Comparison of ENCODE assay signal across 19 cellular contexts in genomic region chr6:37441651-37442050, GRCh38. TPM values are rescaled to one million over a fixed set of nuclear protein-coding genes. Genes with fewer than 3 reads are reported as not detected.
DNase-seq lines count a peak whose midpoint lies in the region; ATAC-seq and TF ChIP-seq lines count a peak whose summit lies in the region.
"Had no signal": no experiment of that assay in that cellular context is flagged by ENCODE, and none has a peak within 500 bp of the region (broad histone marks: within the 10 kb centered on the region; RNA-seq: fewer than 3 reads in every experiment).

No MANE protein-coding gene starts in this region.

- no peak overlapping the region for H3K4me3 Mint-ChIP-seq in activated CD8-positive, alpha-beta memory T cell treated with anti-CD3 and anti-CD28 coated beads, Interleukin-2, amount 10 ng/mL, durations not matched to agents 7 days and 5 days
- H3K4me3 Mint-ChIP-seq in central memory CD8-positive, alpha-beta T cell: no peak overlapping the region
- H3K4me3 Mint-ChIP-seq: neural progenitor cell had no signal

- H3K27me3 ChIP-seq in sigmoid colon: no peaks in the 10 kb centered on the region
- H3K27me3 ChIP-seq: body of pancreas, colonic mucosa, foreskin keratinocyte, neural progenitor cell, thyroid gland had no signal

- H3K4me3 ChIP-seq in sigmoid colon: no peak overlapping the region
- H3K4me3 ChIP-seq: body of pancreas, colonic mucosa, neural progenitor cell, SK-N-MC, thyroid gland had no signal

- TF ChIP-seq CTCF in sigmoid colon (IDR thresholded peaks at IDR 0.05): no peak

- no peaks in the 10 kb centered on the region for H3K9me3 Mint-ChIP-seq in activated CD8-positive, alpha-beta memory T cell treated with anti-CD3 and anti-CD28 coated beads, Interleukin-2, amount 10 ng/mL, durations not matched to agents 7 days and 5 days (ENCODE audit: low read depth)
- H3K9me3 Mint-ChIP-seq in central memory CD8-positive, alpha-beta T cell: no peaks in the 10 kb centered on the region
- H3K9me3 Mint-ChIP-seq: neural progenitor cell; stimulated activated naive B cell treated with anti-CD40 and anti-IgM and Interleukin-4, amounts not matched to agents 10 μg/mL and 1 μg/mL and 100 μg/mL, for 72 hours had no signal

- no peak for DNase-seq in activated CD8-positive, alpha-beta memory T cell treated with anti-CD3 and anti-CD28 coated beads, Interleukin-2, amount 10 ng/mL, durations not matched to agents 7 days and 5 days
- DNase-seq in activated CD8-positive, alpha-beta memory T cell treated with anti-CD3 and anti-CD28 coated beads for 24 hours: no peak
- DNase-seq in SK-N-DZ (ENCODE audit: low spot score) (peak; percentile 28), sigmoid colon (no peak), COR-L47 (lab: John Stamatoyannopoulos, UW) (no peak), EL (no peak), SKM-1 (lab: John Stamatoyannopoulos, UW; ENCODE audit: unreplicated experiment) (no peak)
- no peak for DNase-seq in central memory CD8-positive, alpha-beta T cell (ENCODE audit: low spot score in 2 of 2)
- DNase-seq: ACHN; activated gamma-delta T cell treated with Interleukin-2 at 50 U/mL for 16 hours; body of pancreas; colonic mucosa; DMS79 treated with DMSO at 0.1 percent for 48 hours; foreskin keratinocyte; kidney glomerular epithelial cell; stimulated activated naive B cell treated with anti-CD40 and anti-IgM and Interleukin-4, amounts not matched to agents 10 μg/mL and 1 μg/mL and 100 μg/mL, for 72 hours; thyroid gland had no signal

- peaks cover 50% of the 10 kb centered on the region for H3K36me3 Mint-ChIP-seq in activated CD8-positive, alpha-beta memory T cell treated with anti-CD3 and anti-CD28 coated beads, Interleukin-2, amount 10 ng/mL, durations not matched to agents 7 days and 5 days
- peaks cover 52% of the 10 kb centered on the region for H3K36me3 Mint-ChIP-seq in central memory CD8-positive, alpha-beta T cell (ENCODE audit: insufficient read depth)

- CTCF ChIA-PET in activated CD8-positive, alpha-beta memory T cell treated with anti-CD3 and anti-CD28 coated beads, Interleukin-2, amount 10 ng/mL, durations not matched to agents 7 days and 5 days (lab: Charles Lee): interaction anchor here (1.1 to 1.5 kb wide), 3 partner anchors 8 to 124 kb away, joined by 3 to 6 read pairs (median 3); partner anchors contain the start of gene CMTR1

- peak overlapping the region in 3 of 4 donors; percentile 73 to 82 (median 81) for H3K27ac ChIP-seq in sigmoid colon
- H3K27ac ChIP-seq: foreskin keratinocyte, neural progenitor cell, SK-N-MC had no signal

- TF ChIP-seq POLR2A in sigmoid colon (IDR thresholded peaks at IDR 0.05): no peak

- no peak for TF ChIP-seq EP300 in sigmoid colon (IDR thresholded peaks at IDR 0.05)

- peaks cover 0 to 21% (median 10%) of the 10 kb centered on the region in 4 donors for H3K4me1 ChIP-seq in sigmoid colon
- H3K4me1 ChIP-seq: foreskin keratinocyte, neural progenitor cell, thyroid gland had no signal

- H3K36me3 ChIP-seq in sigmoid colon: peaks cover 6 to 78% (median 21%) of the 10 kb centered on the region in 4 donors
- H3K36me3 ChIP-seq: neural progenitor cell had no signal

- no peak for ATAC-seq in activated CD8-positive, alpha-beta memory T cell treated with anti-CD3 and anti-CD28 coated beads, Interleukin-2, amount 10 ng/mL, durations not matched to agents 7 days and 5 days
- no peak for ATAC-seq in central memory CD8-positive, alpha-beta T cell (replicated peaks; ENCODE audit: extremely low read depth, poor library complexity, severe bottlenecking)
- ATAC-seq: body of pancreas, foreskin keratinocyte had no signal

- H3K4me1 Mint-ChIP-seq in activated CD8-positive, alpha-beta memory T cell treated with anti-CD3 and anti-CD28 coated beads, Interleukin-2, amount 10 ng/mL, durations not matched to agents 7 days and 5 days: peaks cover 44% of the 10 kb centered on the region
- H3K4me1 Mint-ChIP-seq in central memory CD8-positive, alpha-beta T cell: peaks cover 30% of the 10 kb centered on the region
- H3K4me1 Mint-ChIP-seq: neural progenitor cell had no signal

- H3K27ac Mint-ChIP-seq in activated CD8-positive, alpha-beta memory T cell treated with anti-CD3 and anti-CD28 coated beads, Interleukin-2, amount 10 ng/mL, durations not matched to agents 7 days and 5 days: peak overlapping the region; percentile 89
- H3K27ac Mint-ChIP-seq in central memory CD8-positive, alpha-beta T cell (ENCODE audit: low read depth): peak overlapping the region; percentile 86
- H3K27ac Mint-ChIP-seq: neural progenitor cell had no signal

- no peaks in the 10 kb centered on the region for H3K9me3 ChIP-seq in sigmoid colon
- H3K9me3 ChIP-seq: body of pancreas, colonic mucosa, thyroid gland had no signal

- H3K27me3 Mint-ChIP-seq in activated CD8-positive, alpha-beta memory T cell treated with anti-CD3 and anti-CD28 coated beads, Interleukin-2, amount 10 ng/mL, durations not matched to agents 7 days and 5 days: no peaks in the 10 kb centered on the region
- no peaks in the 10 kb centered on the region for H3K27me3 Mint-ChIP-seq in central memory CD8-positive, alpha-beta T cell
- H3K27me3 Mint-ChIP-seq: stimulated activated naive B cell treated with anti-CD40 and anti-IgM and Interleukin-4, amounts not matched to agents 10 μg/mL and 1 μg/mL and 100 μg/mL, for 72 hours had no signal

- 91 to 92% methylated on average over 6 of the region's 6 CpGs for WGBS in sigmoid colon, 2 donors

- intact Hi-C loops in sigmoid colon (cut with DNase I): no loop called here

RNA-seq across cellular contexts. Expression of gene CMTR1, which starts 8.6 kb away (rescaled TPM):
- 100 to 1,000 TPM in 1 of 2 experiments, 10 to 100 TPM in 1; 83.9 to 120 TPM for total RNA-seq in activated CD8-positive, alpha-beta memory T cell treated with anti-CD3 and anti-CD28 coated beads, Interleukin-2, amount 10 ng/mL, durations not matched to agents 7 days and 5 days
- polyA plus RNA-seq in SK-N-DZ (2014; cell fraction: cytosol; rRNA removed): 51.8 and 55.6 TPM in 2 replicates
- polyA plus RNA-seq in SK-N-DZ (2014; cell fraction: nucleus; rRNA removed): 141 and 164 TPM in 2 replicates
- 10 to 100 TPM; 30.8 to 33.5 (median 33.3) TPM for total RNA-seq in sigmoid colon
- 10 to 100 TPM in 1 of 3 donors, 1 to 10 TPM in 2; 4.2 to 27.0 (median 4.8) TPM for polyA plus RNA-seq in sigmoid colon

RNA-seq across cellular contexts. Expression of gene CCDC167, which starts 58.0 kb away (rescaled TPM):
- 10 to 100 TPM; 73.8 to 83.4 TPM for total RNA-seq in activated CD8-positive, alpha-beta memory T cell treated with anti-CD3 and anti-CD28 coated beads, Interleukin-2, amount 10 ng/mL, durations not matched to agents 7 days and 5 days
- polyA plus RNA-seq in SK-N-DZ (2014; cell fraction: cytosol; rRNA removed): 87.4 and 127 TPM in 2 replicates
- polyA plus RNA-seq in SK-N-DZ (2014; cell fraction: nucleus; rRNA removed): 104 and 118 TPM in 2 replicates
- total RNA-seq in sigmoid colon: 10 to 100 TPM; 16.0 to 36.4 (median 22.0) TPM
- 10 to 100 TPM; 13.8 to 54.0 (median 30.3) TPM for polyA plus RNA-seq in sigmoid colon
